11 cellular contexts compared by ENCODE assay signal in genomic region chr4:173835863-173836262, GRCh38.
DNase-seq lines count a peak whose midpoint lies in the region; ATAC-seq and TF ChIP-seq lines count a peak whose summit lies in the region.
"Had no signal": no experiment of that assay in that cellular context is flagged by ENCODE, and none has a peak within 500 bp of the region (broad histone marks: within the 10 kb centered on the region; RNA-seq: fewer than 3 reads in every experiment).

No MANE protein-coding gene starts in this region.

- H3K27ac Mint-ChIP-seq in neural crest cell (ENCODE audit: unreplicated experiment) = peak overlapping the region; percentile 35
- H3K27ac Mint-ChIP-seq: stimulated activated naive CD8-positive, alpha-beta T cell treated with anti-CD3 and anti-CD28 coated beads, Interleukin-15, Interleukin-2, amounts not matched to agents 100 ng/mL and 50 ng/mL, for 24 hours had no signal

- peaks cover 5% of the 10 kb centered on the region for H3K9me3 Mint-ChIP-seq in neural crest cell
- H3K9me3 Mint-ChIP-seq: stimulated activated naive CD8-positive, alpha-beta T cell treated with anti-CD3 and anti-CD28 coated beads, Interleukin-15, Interleukin-2, amounts not matched to agents 100 ng/mL and 50 ng/mL, for 24 hours had no signal

- ATAC-seq in GM18907 (IDR thresholded peaks at IDR 0.05; ENCODE audit: unreplicated experiment) (no peak), mucosa of descending colon (no peak)

- DNase-seq in GM03348 (ENCODE audit: low spot score) (peak; percentile 8), RPMI7951 (ENCODE audit: low read depth) (peak; percentile 63), fibroblast of villous mesenchyme (ENCODE audit: low read depth) (peak; percentile 69), neural crest cell (ENCODE audit: low read depth, low spot score) (no peak), NCI-H1105 (lab: John Stamatoyannopoulos, UW) (no peak), mucosa of descending colon (no peak)
- no peak for DNase-seq in central memory CD4-positive, alpha-beta T cell
- DNase-seq: activated effector memory CD4-positive, alpha-beta T cell treated with anti-CD3 and anti-CD28 coated beads, Interleukin-2, amount 50 U/mL, for 16 hours; WERI-Rb-1 had no signal

- H3K4me1 Mint-ChIP-seq in neural crest cell = peaks cover 12% of the 10 kb centered on the region

- no peaks in the 10 kb centered on the region for H3K36me3 Mint-ChIP-seq in neural crest cell (ENCODE audit: low read depth)

- no peaks in the 10 kb centered on the region for H3K4me1 ChIP-seq in mucosa of descending colon (ENCODE audit: low read depth)

- H3K4me3 Mint-ChIP-seq in neural crest cell = no peak overlapping the region
- H3K4me3 Mint-ChIP-seq: stimulated activated naive CD8-positive, alpha-beta T cell treated with anti-CD3 and anti-CD28 coated beads, Interleukin-15, Interleukin-2, amounts not matched to agents 100 ng/mL and 50 ng/mL, for 24 hours had no signal

- TF ChIP-seq CTCF in fibroblast of villous mesenchyme (IDR thresholded peaks at IDR 0.05; ENCODE audit: insufficient read depth, low read depth, low read length) (no peak), neural crest cell (conservative IDR thresholded peaks at IDR 0.05) (no peak), mucosa of descending colon (IDR thresholded peaks at IDR 0.05) (no peak)

- H3K9me3 ChIP-seq in mucosa of descending colon = no peaks in the 10 kb centered on the region

- no peaks in the 10 kb centered on the region for H3K36me3 ChIP-seq in mucosa of descending colon (ENCODE audit: low read depth)
- H3K36me3 ChIP-seq: WERI-Rb-1 had no signal

- H3K27me3 Mint-ChIP-seq in neural crest cell (ENCODE audit: low read depth) = no peaks in the 10 kb centered on the region
- H3K27me3 Mint-ChIP-seq: stimulated activated naive CD8-positive, alpha-beta T cell treated with anti-CD3 and anti-CD28 coated beads, Interleukin-15, Interleukin-2, amounts not matched to agents 100 ng/mL and 50 ng/mL, for 24 hours had no signal

- intact Hi-C loops in mucosa of descending colon (cut with DNase I, micrococcal nuclease) = no loop called here

- H3K4me3 ChIP-seq in fibroblast of villous mesenchyme (ENCODE audit: low read depth, low read length) = no peak overlapping the region
- no peak overlapping the region for H3K4me3 ChIP-seq in mucosa of descending colon

Comparison
In these comparisons a context has a peak if more than half of its experiments do, and no peak if none do; other contexts are left out.
1. DNase-seq: peak in GM03348 (single experiment), RPMI7951 (single experiment) and fibroblast of villous mesenchyme (single experiment); none in neural crest cell (single experiment), NCI-H1105 (single experiment), mucosa of descending colon (0 of 3) and central memory CD4-positive, alpha-beta T cell (single experiment).